In the genomic region with DNA sequence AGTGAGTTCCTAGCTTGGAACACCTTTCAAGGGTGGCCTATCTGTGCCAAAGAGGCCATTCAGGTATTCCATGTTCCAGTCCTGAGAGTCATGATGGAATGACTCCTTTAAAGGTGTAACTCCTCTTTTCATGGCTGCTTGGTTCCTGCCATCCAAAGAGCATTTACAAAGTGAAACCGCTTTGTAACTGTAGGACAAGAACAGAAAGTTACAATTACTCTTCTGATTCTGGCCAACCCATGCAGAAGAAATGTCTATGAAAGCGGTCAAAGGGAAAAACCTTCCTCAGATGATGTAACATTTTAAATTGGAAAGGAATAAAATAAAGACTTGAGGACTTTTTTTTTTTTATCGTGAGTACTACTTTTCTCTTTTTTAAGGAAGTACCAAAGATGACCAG, we compare ENCODE assay signal across 20 cellular contexts. TPM values are rescaled to one million over a fixed set of nuclear protein-coding genes. Genes with fewer than 3 reads are reported as not detected.
DNase-seq lines count a peak whose midpoint lies in the region; ATAC-seq, FAIRE-seq and TF ChIP-seq lines count a peak whose summit lies in the region.
"Had no signal": no experiment of that assay in that cellular context is flagged by ENCODE, and none has a peak within 500 bp of the region (broad histone marks: within the 10 kb centered on the region; RNA-seq: fewer than 3 reads in every experiment).

No MANE protein-coding gene starts in this region.

- H3K79me2 ChIP-seq in Loucy (ENCODE audit: insufficient read depth, low read length), result no peaks in the 10 kb centered on the region

- no peaks in the 10 kb centered on the region for H3K36me3 ChIP-seq in Loucy (ENCODE audit: insufficient read depth, low read length)
- no peaks in the 10 kb centered on the region for H3K36me3 ChIP-seq in lower lobe of right lung
- H3K36me3 ChIP-seq: HAP-1, ovary, SJSA1, thoracic aorta had no signal

- H3K27me3 ChIP-seq in Loucy (ENCODE audit: insufficient read depth, low read length, poor library complexity, severe bottlenecking) (no peaks in the 10 kb centered on the region), lower lobe of right lung (ENCODE audit: low read depth) (no peaks in the 10 kb centered on the region)
- H3K27me3 ChIP-seq: ovary, SJSA1 had no signal

- intact Hi-C loops in lower lobe of right lung (cut with DNase I), result no loop called here

- no peak overlapping the region for H3K27ac ChIP-seq in lower lobe of right lung
- H3K27ac ChIP-seq: foreskin keratinocyte, ovary, SJSA1, thoracic aorta had no signal

- peak; percentile 51 for ATAC-seq in GM21825 (IDR thresholded peaks at IDR 0.05; ENCODE audit: unreplicated experiment)
- ATAC-seq in lower lobe of right lung, result no peak
- no peak for ATAC-seq in GM19397 (IDR thresholded peaks at IDR 0.05; ENCODE audit: unreplicated experiment)
- ATAC-seq in HG02623 (IDR thresholded peaks at IDR 0.05; ENCODE audit: unreplicated experiment), result no peak
- ATAC-seq: activated CD4-positive, alpha-beta T cell treated with anti-CD3 and anti-CD28 coated beads for 36 hours; foreskin keratinocyte had no signal

- no peak overlapping the region for H2AFZ ChIP-seq in Loucy (ENCODE audit: low read length)

- H3K9ac ChIP-seq in Loucy (ENCODE audit: low read depth, low read length, poor library complexity, severe bottlenecking), result no peak overlapping the region

- H3K4me2 ChIP-seq in Loucy (ENCODE audit: low read depth, low read length, poor library complexity, severe bottlenecking), result no peak overlapping the region

- peak; percentile 9 for FAIRE-seq in GM18507 (lab: Jason Lieb, UNC)

- TF ChIP-seq CTCF in Loucy (conservative IDR thresholded peaks at IDR 0.05; ENCODE audit: low read length), result no peak
- no peak for TF ChIP-seq CTCF in lower lobe of right lung (IDR thresholded peaks at IDR 0.05)

- no peaks in the 10 kb centered on the region for H3K4me1 ChIP-seq in Loucy (ENCODE audit: insufficient read depth, low read length, poor library complexity, severe bottlenecking)
- no peaks in the 10 kb centered on the region for H3K4me1 ChIP-seq in lower lobe of right lung
- H3K4me1 ChIP-seq: foreskin keratinocyte, HAP-1, SJSA1 had no signal

- H3K9me2 ChIP-seq in Loucy (replicated peaks; ENCODE audit: low read depth, low read length), result no peaks in the 10 kb centered on the region

- H3K9me3 ChIP-seq in Loucy (ENCODE audit: insufficient read depth, low read depth, low read length) (no peaks in the 10 kb centered on the region), lower lobe of right lung (no peaks in the 10 kb centered on the region)
- H3K9me3 ChIP-seq: HAP-1, ovary, SJSA1, thoracic aorta had no signal

- H4K20me1 ChIP-seq in Loucy (ENCODE audit: insufficient read depth, low read length, poor library complexity, severe bottlenecking), result no peaks in the 10 kb centered on the region

- H3K4me3 ChIP-seq in Loucy (ENCODE audit: low read length, poor library complexity, severe bottlenecking) (peak overlapping the region; percentile 2), lower lobe of right lung (peak overlapping the region; percentile 4)
- H3K4me3 ChIP-seq: HAP-1, ovary, SJSA1, thoracic aorta had no signal

- no peaks in the 10 kb centered on the region for H3F3A ChIP-seq in Loucy (ENCODE audit: low read depth)

- peak; percentile 2 for DNase-seq in GM18507 (ENCODE audit: extremely low spot score, insufficient read length, low read depth)
- DNase-seq in lower lobe of right lung, result no peak
- DNase-seq in NCI-H2107 treated with DMSO at 0.1 percent for 48 hours (lab: John Stamatoyannopoulos, UW; ENCODE audit: unreplicated experiment), result no peak
- no peak for DNase-seq in HK-2 (ENCODE audit: unreplicated experiment)
- DNase-seq: activated CD4-positive, alpha-beta T cell treated with anti-CD3 and anti-CD28 coated beads for 36 hours; aorta; foreskin keratinocyte; kidney glomerular epithelial cell; NCI-H1417; NCI-H2227 treated with DMSO at 0.1 percent for 48 hours; ovary; T-helper 9 cell had no signal

RNA-seq across cellular contexts. Expression of a gene that starts 12.9 kb away (rescaled TPM):
- 28.9 TPM for total RNA-seq in lower lobe of right lung

RNA-seq across cellular contexts. Expression of a gene that starts 56.6 kb away (rescaled TPM):
- 22.7 TPM for total RNA-seq in lower lobe of right lung
- total RNA-seq: G401, SJSA1 had no signal
